Comparison of ENCODE assay signal across 8 cellular contexts in the genomic region with DNA sequence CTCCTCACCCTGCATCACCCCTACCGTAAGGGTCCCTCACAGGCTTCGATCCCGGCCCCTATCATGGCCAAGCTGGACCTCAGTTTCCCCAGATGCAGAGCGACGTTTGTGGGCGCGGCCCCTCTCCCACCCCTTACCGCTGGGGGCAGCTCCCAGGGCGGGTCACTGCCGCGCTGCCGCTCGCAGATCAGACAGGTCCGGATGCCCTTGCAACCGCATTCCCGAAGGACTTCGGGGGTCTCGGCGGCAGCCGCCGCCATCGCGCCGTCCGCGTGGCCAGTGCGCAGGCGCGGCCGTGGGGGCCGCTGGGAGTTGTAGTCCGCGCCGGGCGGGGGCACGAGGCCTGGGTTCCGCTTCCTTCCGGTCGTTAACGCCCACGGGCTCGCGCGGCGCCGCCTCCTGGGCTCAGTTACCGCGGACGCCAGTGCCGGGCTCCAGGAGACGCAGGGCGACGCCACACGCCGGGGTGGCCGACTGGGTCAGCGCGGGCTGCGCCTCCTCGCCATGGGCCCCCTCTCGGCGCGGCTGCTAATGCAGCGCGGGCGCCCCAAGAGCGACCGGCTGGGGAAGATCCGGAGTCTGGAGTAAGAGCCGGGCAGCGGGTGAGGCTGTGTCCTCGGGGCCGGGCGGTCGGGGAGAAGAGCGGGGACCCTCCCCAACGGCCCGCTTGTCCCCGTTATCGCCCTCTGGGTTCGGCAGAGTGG. TPM values are rescaled to one million over a fixed set of nuclear protein-coding genes. Genes with fewer than 3 reads are reported as not detected.
DNase-seq lines count a peak whose midpoint lies in the region; TF ChIP-seq lines count a peak whose summit lies in the region.

A gene with protein sequence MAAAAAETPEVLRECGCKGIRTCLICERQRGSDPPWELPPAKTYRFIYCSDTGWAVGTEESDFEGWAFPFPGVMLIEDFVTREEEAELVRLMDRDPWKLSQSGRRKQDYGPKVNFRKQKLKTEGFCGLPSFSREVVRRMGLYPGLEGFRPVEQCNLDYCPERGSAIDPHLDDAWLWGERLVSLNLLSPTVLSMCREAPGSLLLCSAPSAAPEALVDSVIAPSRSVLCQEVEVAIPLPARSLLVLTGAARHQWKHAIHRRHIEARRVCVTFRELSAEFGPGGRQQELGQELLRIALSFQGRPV (minus strand): TSS at position 287 of the 704 bp plus-strand sequence. CDS start 27 bp downstream, at position 260.
TSS of gene LRWD1 (plus strand) at position 408 of the 704 bp plus-strand sequence. CDS start at position 505, 97 bp downstream.

- H3K4me3 ChIP-seq in H7 (ENCODE audit: insufficient read depth, low read depth, low read length) (peak within 1 kb of the TSS; percentile 96), Loucy (ENCODE audit: low read length, poor library complexity, severe bottlenecking) (peak within 1 kb of the TSS; percentile 90), fibroblast of villous mesenchyme (ENCODE audit: low read depth, low read length) (peak within 1 kb of the TSS; percentile 100), stomach (peak within 1 kb of the TSS; percentile 95 to 100 (median 98))

- H4K20me1 ChIP-seq in Loucy (ENCODE audit: insufficient read depth, low read length, poor library complexity, severe bottlenecking) = no peaks in the 10 kb centered on the region

- H3K27me3 ChIP-seq in H7 (ENCODE audit: control insufficient read depth, insufficient read depth, low read length) (no peaks in the 10 kb centered on the region), Loucy (ENCODE audit: insufficient read depth, low read length, poor library complexity, severe bottlenecking) (no peaks in the 10 kb centered on the region), stomach (no peaks in the 10 kb centered on the region)

- H3K9ac ChIP-seq in ES-I3 (ENCODE audit: low read depth, low read length) (peak within 1 kb of the TSS; percentile 85), Loucy (ENCODE audit: low read depth, low read length, poor library complexity, severe bottlenecking) (peak within 1 kb of the TSS; percentile 91)

- H3K4me2 ChIP-seq in Loucy (ENCODE audit: low read depth, low read length, poor library complexity, severe bottlenecking) = peak within 1 kb of the TSS; percentile 92

- TF ChIP-seq CTCF in Loucy (conservative IDR thresholded peaks at IDR 0.05; ENCODE audit: low read length) = peak; percentile 20; the same call in 1 of the 2 replicates
- TF ChIP-seq CTCF in fibroblast of villous mesenchyme (IDR thresholded peaks at IDR 0.05; ENCODE audit: insufficient read depth, low read depth, low read length) = peak; percentile 16
- TF ChIP-seq CTCF in neural crest cell (conservative IDR thresholded peaks at IDR 0.05) = peak; percentile 21
- no peak for TF ChIP-seq CTCF in stomach (IDR thresholded peaks at IDR 0.05)

- H3K9me3 ChIP-seq in ES-I3 (ENCODE audit: control insufficient read depth, insufficient read depth, low read length) (no peaks in the 10 kb centered on the region), Loucy (ENCODE audit: insufficient read depth, low read depth, low read length) (no peaks in the 10 kb centered on the region), stomach (no peaks in the 10 kb centered on the region)

- intact Hi-C loops in stomach (cut with DNase I; ENCODE audit: low total_unique reads) = loop anchor here (10.0 kb wide), 1 partner anchor 180 kb away; the partner anchor contains the start of gene SH2B2

- no peak for TF ChIP-seq EP300 in stomach (IDR thresholded peaks at IDR 0.05)

- H3K36me3 ChIP-seq in ES-I3 (ENCODE audit: insufficient read depth, low read length) (no peaks in the 10 kb centered on the region), H7 (replicated peaks; ENCODE audit: control insufficient read depth, insufficient read depth, low read length) (peaks cover 2% of the 10 kb centered on the region; the same call in 1 of the 2 replicates), Loucy (ENCODE audit: insufficient read depth, low read length) (no peaks in the 10 kb centered on the region), stomach (peaks cover 6 to 25% (median 20%) of the 10 kb centered on the region in 4 donors)

- H3K36me3 Mint-ChIP-seq in neural crest cell (ENCODE audit: low read depth) = peaks cover 3% of the 10 kb centered on the region

- peak; percentile 100 for DNase-seq in H7
- DNase-seq in SHP77 (lab: John Stamatoyannopoulos, UW) = peak; percentile 73 to 85
- DNase-seq in activated effector memory CD4-positive, alpha-beta T cell treated with Interleukin-2 at 50 U/mL for 16 hours = peak; percentile 92
- peak; percentile 89 for DNase-seq in fibroblast of villous mesenchyme (ENCODE audit: low read depth)
- peak; percentile 90 for DNase-seq in neural crest cell (ENCODE audit: low read depth, low spot score)
- DNase-seq in stomach = peak; percentile 97

- H3K4me1 Mint-ChIP-seq in neural crest cell = peaks cover 24% of the 10 kb centered on the region

- no peaks in the 10 kb centered on the region for H3K9me2 ChIP-seq in Loucy (replicated peaks; ENCODE audit: low read depth, low read length)

- 0 to 1% (median 1%) methylated on average over 15 to 81 of the region's 81 CpGs for WGBS in stomach, 5 donors

- no peaks in the 10 kb centered on the region; the same call in 1 of the 2 replicates for H3K4me1 ChIP-seq in ES-I3 (ENCODE audit: insufficient read depth, low read length)
- peaks cover 20% of the 10 kb centered on the region for H3K4me1 ChIP-seq in Loucy (ENCODE audit: insufficient read depth, low read length, poor library complexity, severe bottlenecking)
- peaks cover 15 to 53% (median 43%) of the 10 kb centered on the region in 4 donors for H3K4me1 ChIP-seq in stomach

- no peak for TF ChIP-seq POLR2A in stomach (IDR thresholded peaks at IDR 0.05)

- H3K27me3 Mint-ChIP-seq in neural crest cell (ENCODE audit: low read depth) = no peaks in the 10 kb centered on the region

- H3K27ac Mint-ChIP-seq in neural crest cell (ENCODE audit: unreplicated experiment) = peak within 1 kb of the TSS; percentile 84

- H3K4me3 Mint-ChIP-seq in neural crest cell = peak within 1 kb of the TSS; percentile 97

- no peaks in the 10 kb centered on the region for H3F3A ChIP-seq in Loucy (ENCODE audit: low read depth)

- peaks cover 36% of the 10 kb centered on the region for H3K79me2 ChIP-seq in Loucy (ENCODE audit: insufficient read depth, low read length)

- no peaks in the 10 kb centered on the region for H3K9me3 Mint-ChIP-seq in neural crest cell

- H2AFZ ChIP-seq in Loucy (ENCODE audit: low read length) = peak within 1 kb of the TSS; percentile 97

- peak within 1 kb of the TSS; percentile 39 to 85 (median 78) for H3K27ac ChIP-seq in stomach

RNA-seq across cellular contexts. Expression of the first gene that starts in this region (rescaled TPM):
- total RNA-seq in H7 (2014; rRNA removed; shearing (Covaris generic)) = 29.1 and 30.5 TPM in 2 replicates
- total RNA-seq in fibroblast of villous mesenchyme (10.8 and 19.6 TPM in 2 replicates), neural crest cell (16.9 and 20.6 TPM in 2 replicates), stomach (10 to 100 TPM in 1 of 5 donors, 1 to 10 TPM in 4; 1.2 to 27.4 (median 7.5) TPM)
- 1 to 10 TPM; 8.7 to 9.5 (median 9.2) TPM for polyA plus RNA-seq in stomach

RNA-seq across cellular contexts. Expression of gene LRWD1, which starts in this region (rescaled TPM):
- total RNA-seq in H7 (2014; rRNA removed; shearing (Covaris generic)) = 54.0 and 67.2 TPM in 2 replicates
- total RNA-seq in fibroblast of villous mesenchyme = 22.9 and 37.7 TPM in 2 replicates
- total RNA-seq in neural crest cell = 36.7 and 43.2 TPM in 2 replicates
- 100 to 1,000 TPM in 1 of 5 donors, 10 to 100 TPM in 3, 1 to 10 TPM in 1; 4.5 to 238 (median 14.7) TPM for total RNA-seq in stomach
- 10 to 100 TPM in 2 of 3 donors, 1 to 10 TPM in 1; 9.1 to 12.7 (median 11.4) TPM for polyA plus RNA-seq in stomach

Comparison
In these comparisons a context has a peak if more than half of its experiments do, and no peak if none do; other contexts are left out.
1. Peak in every context shown above with its lines: DNase-seq, H3K4me3 ChIP-seq and H3K27ac ChIP-seq.
2. CTCF ChIP-seq: peak in Loucy (single experiment), fibroblast of villous mesenchyme (single experiment) and neural crest cell (single experiment); none in stomach (0 of 7).